In genomic region chrX:80807606-80808159, GRCh38 we compare ENCODE assay signal across 8 cellular contexts. TPM values are rescaled to one million over a fixed set of nuclear protein-coding genes. Genes with fewer than 3 reads are reported as not detected.
DNase-seq lines count a peak whose midpoint lies in the region; ATAC-seq, FAIRE-seq and TF ChIP-seq lines count a peak whose summit lies in the region.

No MANE protein-coding gene starts in this region.

- H3K27me3 Mint-ChIP-seq in CD14-positive monocyte (ENCODE audit: low read depth in 3 of 3) (peaks cover 0 to 6% (median 0%) of the 10 kb centered on the region in 3 donors), IgD-negative memory B cell (no peaks in the 10 kb centered on the region)

- H3K9me3 Mint-ChIP-seq in CD14-positive monocyte (peaks cover 0 to 2% (median 1%) of the 10 kb centered on the region in 7 donors), IgD-negative memory B cell (peaks cover 0 to 3% (median 0%) of the 10 kb centered on the region in 3 donors)

- WGBS in GM12878 (ENCODE audit: insufficient coverage, insufficient replicate concordance, low lambda C conversion rate, missing lambda C conversion rate): 33% methylated on average over 12 of the region's 15 CpGs

- H3K9me3 ChIP-seq in GM12878 (replicated peaks; ENCODE audit: control insufficient read depth, insufficient read depth, low read length) (no peaks in the 10 kb centered on the region), lower lobe of right lung (no peaks in the 10 kb centered on the region)

- H3K36me3 ChIP-seq in GM12878 (ENCODE audit: control insufficient read depth in 2 of 2, insufficient read depth in 2 of 2, low read length in 1 of 2) (no peaks in the 10 kb centered on the region), lower lobe of right lung (no peaks in the 10 kb centered on the region)

- no peak overlapping the region for H2AFZ ChIP-seq in GM12878 (ENCODE audit: control insufficient read depth, low read depth, low read length)

- ATAC-seq in GM12878 (no peak), lower lobe of right lung (no peak), HG03097 (IDR thresholded peaks at IDR 0.05; ENCODE audit: low FRiP score, unreplicated experiment) (no peak), HG03521 (IDR thresholded peaks at IDR 0.05; ENCODE audit: unreplicated experiment) (no peak), GM21529 (IDR thresholded peaks at IDR 0.05; ENCODE audit: unreplicated experiment) (no peak)

- H3K79me2 ChIP-seq in GM12878 (ENCODE audit: control insufficient read depth, insufficient read depth, low read length): peaks cover 36% of the 10 kb centered on the region

- no peak for TF ChIP-seq EP300 in GM12878 (IDR thresholded peaks at IDR 0.05; ENCODE audit: borderline replicate concordance in 1 of 2, control insufficient read depth in 1 of 2, low read depth in 2 of 2, low read length in 2 of 2)

- H3K36me3 Mint-ChIP-seq in CD14-positive monocyte: peaks cover 3 to 4% of the 10 kb centered on the region in 2 donors
- H3K36me3 Mint-ChIP-seq in IgD-negative memory B cell: no peaks in the 10 kb centered on the region

- no peak for DNase-seq in CD14-positive monocyte (ENCODE audit: low spot score)
- DNase-seq in GM12878 (ENCODE audit: low read depth, low spot score): no peak
- no peak for DNase-seq in lower lobe of right lung
- peak; percentile 80 for DNase-seq in urothelium cell line (ENCODE audit: low spot score)

- H3K9ac ChIP-seq in GM12878 (ENCODE audit: control insufficient read depth, insufficient read depth, low read length): no peak overlapping the region; the same call in 1 of the 2 replicates

- H3K27ac Mint-ChIP-seq in CD14-positive monocyte (peak overlapping the region; percentile 69 to 98 (median 95)), IgD-negative memory B cell (peak overlapping the region; percentile 86 to 100 (median 88))

- H3K4me3 ChIP-seq in GM12878 (peak overlapping the region; percentile 68), lower lobe of right lung (peak overlapping the region; percentile 63)

- H3K4me1 Mint-ChIP-seq in CD14-positive monocyte (peaks cover 18% of the 10 kb centered on the region), IgD-negative memory B cell (peaks cover 10 to 19% (median 16%) of the 10 kb centered on the region in 3 donors)

- POLR2A ChIA-PET in GM12878 (lab: Charles Lee): interaction anchor here (0.6 to 2.6 kb wide), 3 partner anchors 22 to 313 kb away, joined by 3 to 9 read pairs (median 3); no protein-coding TSS in a partner anchor

- TSS peak; percentile 58 for BruUV-seq in GM12878 (replicated peaks; lab: Mats Ljungman, UMichigan)

- peak overlapping the region; percentile 44; the same call in 1 of the 2 replicates for H3K4me2 ChIP-seq in GM12878 (ENCODE audit: control insufficient read depth, insufficient read depth)

- peak overlapping the region; percentile 48 for H3K27ac ChIP-seq in GM12878 (ENCODE audit: control insufficient read depth, insufficient read depth)
- H3K27ac ChIP-seq in lower lobe of right lung: peak overlapping the region; percentile 80

- no peak for FAIRE-seq in GM12878 (lab: Jason Lieb, UNC)
- no peak for FAIRE-seq in urothelium cell line (lab: Jason Lieb, UNC)

- CTCF ChIA-PET in GM12878 (lab: Yijun Ruan, JAX): interaction anchor here (1.0 kb wide), 1 partner anchor 118 kb away, joined by 3 read pairs; no protein-coding TSS in a partner anchor

- H3K27me3 ChIP-seq in GM12878 (replicated peaks in 1 of 2; ENCODE audit: control insufficient read depth in 2 of 2, insufficient read depth in 2 of 2, low read length in 1 of 2) (no peaks in the 10 kb centered on the region), lower lobe of right lung (ENCODE audit: low read depth) (no peaks in the 10 kb centered on the region)

- TF ChIP-seq CTCF in CD14-positive monocyte (IDR thresholded peaks at IDR 0.05) (no peak), GM12878 (IDR thresholded peaks at IDR 0.05 in 2 of 3, conservative IDR thresholded peaks at IDR 0.05 in 1 of 3; ENCODE audit: control insufficient read depth in 2 of 3, extremely low read depth in 1 of 3, insufficient read depth in 1 of 3, low read depth in 3 of 3, low read length in 3 of 3) (no peak), lower lobe of right lung (IDR thresholded peaks at IDR 0.05) (no peak)

- no peaks in the 10 kb centered on the region for H4K20me1 ChIP-seq in GM12878 (ENCODE audit: control insufficient read depth, insufficient read depth)

- H3K4me3 Mint-ChIP-seq in CD14-positive monocyte: peak overlapping the region; percentile 62 to 84
- H3K4me3 Mint-ChIP-seq in IgD-negative memory B cell: peak overlapping the region; percentile 87 to 98 (median 93)

- TF ChIP-seq POLR2A in GM12878 (IDR thresholded peaks at IDR 0.05; ENCODE audit: low read depth, low read length): no peak

- no peak for TF ChIP-seq RAD21 in GM12878 (IDR thresholded peaks at IDR 0.05; ENCODE audit: insufficient read depth, low read depth, low read length)

- RAD21 ChIA-PET in GM12878 (lab: Charles Lee; ENCODE audit: unreplicated experiment): interaction anchor here (1.0 to 2.8 kb wide), 4 partner anchors 11 to 394 kb away, joined by 3 to 7 read pairs (median 4); partner anchors contain the start of genes HMGN5 and SH3BGRL

- H3K4me1 ChIP-seq in GM12878 (ENCODE audit: control insufficient read depth, insufficient read depth, low read length) (no peaks in the 10 kb centered on the region; the same call in 1 of the 2 replicates), lower lobe of right lung (peaks cover 11% of the 10 kb centered on the region)

- SMC1A ChIA-PET in GM12878 (lab: Charles Lee; ENCODE audit: uncharacterized antibody, unreplicated experiment): interaction anchor here (0.9 to 1.3 kb wide), 2 partner anchors 8 to 394 kb away, joined by 4 to 6 read pairs; partner anchors contain the start of genes HMGN5 and SH3BGRL

- in situ Hi-C loops in GM12878 (cut with MboI): no loop called here

- intact Hi-C loops in CD14-positive monocyte (cut with micrococcal nuclease) (loop anchor here in 1 of 2 donors (10.0 kb wide), 1 partner anchor 317 kb away; no protein-coding TSS in a partner anchor), GM12878 (cut with micrococcal nuclease; ENCODE audit: unreplicated experiment) (loop anchor here (2.0 to 10.0 kb wide), 3 partner anchors 313 to 1897 kb away; partner anchors contain the start of gene SH3BGRL), lower lobe of right lung (cut with DNase I) (no loop called here)

TF ChIP-seq in GM12878, 131 proteins besides CTCF, POLR2A, EP300 and RAD21:
- TF ChIP-seq NR2C1 (IDR thresholded peaks at IDR 0.05): no peak
- TF ChIP-seq CREB1 (IDR thresholded peaks at IDR 0.05; ENCODE audit: low read depth): peak; percentile 39; the same call in 1 of the 2 replicates
- no peak for TF ChIP-seq MAX (IDR thresholded peaks at IDR 0.05; ENCODE audit: low read depth, low read length)
- no peak for TF ChIP-seq RAD51 (IDR thresholded peaks at IDR 0.05)
TF ChIP-seq in GM12878: peak in this region for 1.

RNA-seq across cellular contexts. Expression of gene BRWD3, which starts 2.0 kb away (rescaled TPM):
- polyA plus RNA-seq in CD14-positive monocyte (1 to 10 TPM; 2.9 to 3.0 TPM), IgD-negative memory B cell (2.4 TPM), GM12878 (2011; rRNA removed) (38.2 and 60.4 TPM in 2 replicates), GM12878 (2014; fragmentation: Illumina TruSeq; extraction: Trizol) (10.4 and 20.5 TPM in 2 replicates), GM12878 (2014; fragmentation: Nextera tagmentation; extraction: Ambion mirVana) (1 to 10 TPM in 1 of 2 experiments, under 1 TPM in 1; 0.53 to 1.1 TPM), GM12878 (2014; rRNA removed) (7.0 and 8.0 TPM in 2 replicates), GM12878 (2016; fragmentation: Nextera tagmentation; extraction: Ambion mirVana) (1 to 10 TPM in 1 of 2 experiments, under 1 TPM in 1; 0.97 to 1.5 TPM)
- total RNA-seq in GM12878 (2013; cell fraction: nucleolus; rRNA removed): 260 and 263 TPM in 2 replicates
- total RNA-seq in GM12878 (2014; rRNA removed) (7.6 and 8.9 TPM in 2 replicates), GM12878 (2014; rRNA removed; fragmentation: Illumina TruSeq; extraction: Trizol) (14.0 and 14.3 TPM in 2 replicates), GM12878 (2021) (12.6 and 13.1 TPM in 2 replicates), lower lobe of right lung (23.8 TPM)
- 5.1 TPM for polyA plus RNA-seq in GM12878 (2011; ENCODE audit: low read depth)
- 9.9 and 13.2 TPM in 2 replicates for polyA plus RNA-seq in GM12878 (2011; cell fraction: cytosol; rRNA removed)
- polyA plus RNA-seq in GM12878 (2011; cell fraction: nucleus; rRNA removed): 56.5 and 57.9 TPM in 2 replicates
- polyA plus RNA-seq in GM12878 (2012): 10.3 and 12.2 TPM in 2 replicates
- polyA minus RNA-seq in GM12878 (2011; rRNA and poly(A)+ RNA removed): 119 and 135 TPM in 2 replicates
- 15.1 and 25.7 TPM in 2 replicates for polyA minus RNA-seq in GM12878 (2011; cell fraction: cytosol; rRNA and poly(A)+ RNA removed)
- polyA minus RNA-seq in GM12878 (2011; cell fraction: nucleus; rRNA and poly(A)+ RNA removed): 104 and 172 TPM in 2 replicates
